24 cellular contexts compared by ENCODE assay signal in the genomic region with DNA sequence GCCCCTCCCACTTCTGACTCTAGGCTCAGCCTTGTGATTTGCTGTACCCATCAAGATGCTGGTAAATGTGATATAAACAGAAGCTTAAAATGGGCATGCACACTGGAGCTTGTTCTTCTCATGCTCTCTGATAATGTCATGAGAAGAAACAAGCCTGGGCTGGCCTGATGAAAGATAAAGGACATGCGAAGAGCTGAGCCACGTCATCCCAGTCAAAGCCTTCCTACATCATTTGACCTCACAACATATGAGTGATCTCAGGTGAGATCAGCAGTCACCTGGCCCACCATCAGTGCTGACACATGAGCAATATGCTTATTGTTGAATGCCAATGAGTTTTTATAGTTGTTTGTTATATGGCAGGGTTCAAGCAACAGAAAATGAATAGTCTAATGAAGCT.
"Had no signal": no experiment of that assay in that cellular context is flagged by ENCODE, and none has a peak within 500 bp of the region (broad histone marks: within the 10 kb centered on the region; RNA-seq: fewer than 3 reads in every experiment).

No MANE protein-coding gene starts in this region.

- DNase-seq: occipital lobe; ovary; posterior cingulate gyrus; psoas muscle; right cardiac atrium; right lobe of liver; sigmoid colon; small intestine; stimulated activated CD4-positive, alpha-beta T cell treated with anti-CD3 and anti-CD28 coated beads, Interleukin-15, amount 100 ng/mL, for 24 hours; stimulated activated CD4-positive, alpha-beta T cell treated with anti-CD3 and anti-CD28 coated beads, Interleukin-2, amount 100 ng/mL, for 24 hours; stimulated activated CD4-positive, alpha-beta T cell treated with anti-CD3 and anti-CD28 coated beads, Interleukin-2, amount 100 ng/mL, for 48 hours; stimulated activated CD4-positive, alpha-beta T cell treated with anti-CD3 and anti-CD28 coated beads, Interleukin-4, amount 100 ng/mL, for 24 hours; stimulated activated naive B cell treated with anti-CD40 and anti-IgM and Interleukin-4, amounts not matched to agents 10 μg/mL and 1 μg/mL and 100 μg/mL, for 72 hours; stimulated activated naive CD4-positive, alpha-beta T cell treated with Interleukin-2 at 50 U/mL for 16 hours; stomach; thyroid gland; trophoblast cell; upper lobe of left lung had no signal

- H3K27ac ChIP-seq: neural progenitor cell, ovary, parathyroid adenoma, psoas muscle, right lobe of liver, sigmoid colon, stomach, thoracic aorta, thyroid gland, tibial nerve, upper lobe of left lung, vagina had no signal

- H2AFZ ChIP-seq: neural progenitor cell, parathyroid adenoma had no signal

- FAIRE-seq: small intestine, urothelium cell line had no signal

- H3K36me3 ChIP-seq: neural progenitor cell, ovary, right lobe of liver, sigmoid colon, stomach, thoracic aorta, thyroid gland, tibial nerve, upper lobe of left lung, vagina had no signal

- H3K4me1 ChIP-seq: parathyroid adenoma, psoas muscle, right lobe of liver, stomach, thyroid gland, tibial nerve, upper lobe of left lung, vagina had no signal

- H3K9me3 ChIP-seq: ovary, psoas muscle, right lobe of liver, sigmoid colon, stomach, thoracic aorta, thyroid gland, tibial nerve, upper lobe of left lung, vagina had no signal

- H3K79me2 ChIP-seq: parathyroid adenoma had no signal

- H3K4me2 ChIP-seq: neural progenitor cell had no signal

- H3K9ac ChIP-seq: neural progenitor cell, parathyroid adenoma had no signal

- H3K27me3 ChIP-seq: neural progenitor cell, ovary, right lobe of liver, sigmoid colon, stomach, thyroid gland, tibial nerve, upper lobe of left lung, vagina had no signal

- H3K4me3 ChIP-seq: neural progenitor cell, ovary, psoas muscle, right lobe of liver, sigmoid colon, stomach, thoracic aorta, thyroid gland, tibial nerve, upper lobe of left lung, vagina had no signal
